ENCODE assay signal across 8 cellular contexts in genomic region chr14:100238419-100239199, GRCh38. TPM values are rescaled to one million over a fixed set of nuclear protein-coding genes. Genes with fewer than 3 reads are reported as not detected.
DNase-seq lines count a peak whose midpoint lies in the region; ATAC-seq and TF ChIP-seq lines count a peak whose summit lies in the region.

Gene YY1 (plus strand): TSS chr14:100239144. CDS start chr14:100239245, 101 bp downstream.

- H3K27ac ChIP-seq in GM23338 (ENCODE audit: low read depth) (peak within 1 kb of the TSS; percentile 97), esophagus squamous epithelium (peak within 1 kb of the TSS; percentile 96 to 100 (median 100))

- H2AFZ ChIP-seq in GM23338: no peak within 1 kb of the TSS

- TF ChIP-seq POLR2A in esophagus squamous epithelium (IDR thresholded peaks at IDR 0.05): peak in 3 of 4 donors; percentile 20 to 82 (median 67)

- no peak for TF ChIP-seq CTCF in GM23338 (conservative IDR thresholded peaks at IDR 0.05; ENCODE audit: low read depth in 2 of 2)
- peak in 1 of 6 experiments; percentile 1 for TF ChIP-seq CTCF in esophagus squamous epithelium (IDR thresholded peaks at IDR 0.05)

- H3K4me2 ChIP-seq in GM23338: peak within 1 kb of the TSS; percentile 86

- H3K27me3 Mint-ChIP-seq in GM23338 (ENCODE audit: insufficient read depth, low read depth, poor library complexity): peaks cover 8% of the 10 kb centered on the region
- H3K27me3 Mint-ChIP-seq in naive B cell: no peaks in the 10 kb centered on the region

- H3F3A ChIP-seq in GM23338 (replicated peaks; ENCODE audit: low read depth): peaks cover 16% of the 10 kb centered on the region; the same call in 1 of the 2 replicates

- H3K4me1 ChIP-seq in GM23338 (ENCODE audit: insufficient read depth) (peaks cover 34% of the 10 kb centered on the region), esophagus squamous epithelium (peaks cover 25 to 70% (median 43%) of the 10 kb centered on the region in 3 donors)

- DNase-seq in Daoy (ENCODE audit: low read depth) (peak; percentile 100), GM23338 (ENCODE audit: low spot score) (peak; percentile 99), Kasumi-1 (lab: John Stamatoyannopoulos, UW) (peak; percentile 97), RKO (ENCODE audit: low spot score) (peak; percentile 97), activated T-helper 1 cell treated with Interleukin-2 at 50 U/mL for 16 hours (ENCODE audit: low read depth) (peak; percentile 100), esophagus squamous epithelium (lab: John Stamatoyannopoulos, UW) (peak; percentile 94), naive B cell (peak; percentile 99)
- DNase-seq in stimulated activated effector memory CD8-positive, alpha-beta T cell treated with anti-CD3 and anti-CD28 coated beads, Interleukin-12 subunit alpha, Interleukin-12 subunit beta, amount 100 ng/mL, for 72 hours (ENCODE audit: low spot score in 2 of 2): peak; percentile 99

- H4K20me1 ChIP-seq in GM23338 (replicated peaks; ENCODE audit: insufficient read depth): peaks cover 64% of the 10 kb centered on the region

- peaks cover 3% of the 10 kb centered on the region; the same call in 2 of the 3 replicates for H3K9me3 Mint-ChIP-seq in GM23338
- no peaks in the 10 kb centered on the region for H3K9me3 Mint-ChIP-seq in naive B cell
- no peaks in the 10 kb centered on the region for H3K9me3 Mint-ChIP-seq in stimulated activated effector memory CD8-positive, alpha-beta T cell treated with anti-CD3 and anti-CD28 coated beads, Interleukin-12 subunit alpha, Interleukin-12 subunit beta, amount 100 ng/mL, for 72 hours

- WGBS in esophagus squamous epithelium, 2 donors: 0 to 3% methylated on average over 6 to 8 of the region's 123 CpGs

- ATAC-seq in GM23338 (peak; percentile 89), naive B cell (ENCODE audit: low read depth in 2 of 2) (peak; percentile 78 to 82)
- peak; percentile 90 for ATAC-seq in stimulated activated effector memory CD8-positive, alpha-beta T cell treated with anti-CD3 and anti-CD28 coated beads, Interleukin-12 subunit alpha, Interleukin-12 subunit beta, amount 100 ng/mL, for 72 hours

- H3K79me2 ChIP-seq in GM23338 (replicated peaks; ENCODE audit: insufficient read depth): peaks cover 82% of the 10 kb centered on the region

- H3K36me3 Mint-ChIP-seq in GM23338 (ENCODE audit: low read depth): peaks cover 37% of the 10 kb centered on the region
- H3K36me3 Mint-ChIP-seq in naive B cell: peaks cover 0 to 8% of the 10 kb centered on the region in 2 donors
- H3K36me3 Mint-ChIP-seq in stimulated activated effector memory CD8-positive, alpha-beta T cell treated with anti-CD3 and anti-CD28 coated beads, Interleukin-12 subunit alpha, Interleukin-12 subunit beta, amount 100 ng/mL, for 72 hours: peaks cover 78% of the 10 kb centered on the region

- no peaks in the 10 kb centered on the region for H3K9me2 ChIP-seq in GM23338 (ENCODE audit: insufficient read depth)

- no peaks in the 10 kb centered on the region for H3K27me3 ChIP-seq in GM23338 (ENCODE audit: insufficient read depth)
- no peaks in the 10 kb centered on the region for H3K27me3 ChIP-seq in esophagus squamous epithelium

- H3K27ac Mint-ChIP-seq in GM23338: peak within 1 kb of the TSS; percentile 98
- H3K27ac Mint-ChIP-seq in naive B cell: peak within 1 kb of the TSS; percentile 98 to 99 (median 98)
- peak within 1 kb of the TSS; percentile 97 for H3K27ac Mint-ChIP-seq in stimulated activated effector memory CD8-positive, alpha-beta T cell treated with anti-CD3 and anti-CD28 coated beads, Interleukin-12 subunit alpha, Interleukin-12 subunit beta, amount 100 ng/mL, for 72 hours

- H3K4me1 Mint-ChIP-seq in GM23338 (peaks cover 47% of the 10 kb centered on the region), naive B cell (peaks cover 44 to 67% (median 59%) of the 10 kb centered on the region in 3 donors)
- H3K4me1 Mint-ChIP-seq in stimulated activated effector memory CD8-positive, alpha-beta T cell treated with anti-CD3 and anti-CD28 coated beads, Interleukin-12 subunit alpha, Interleukin-12 subunit beta, amount 100 ng/mL, for 72 hours: peaks cover 62% of the 10 kb centered on the region

- H3K9me3 ChIP-seq in esophagus squamous epithelium: no peaks in the 10 kb centered on the region

- H3K4me3 Mint-ChIP-seq in GM23338 (peak within 1 kb of the TSS; percentile 93), naive B cell (peak within 1 kb of the TSS; percentile 93 to 100 (median 98))
- peak within 1 kb of the TSS; percentile 83 for H3K4me3 Mint-ChIP-seq in stimulated activated effector memory CD8-positive, alpha-beta T cell treated with anti-CD3 and anti-CD28 coated beads, Interleukin-12 subunit alpha, Interleukin-12 subunit beta, amount 100 ng/mL, for 72 hours

- H3K36me3 ChIP-seq in GM23338 (ENCODE audit: insufficient read depth) (0 out of 2 replicates have a peak, but pooled peaks cover 5% of the 10 kb centered on the region), esophagus squamous epithelium (no peaks in the 10 kb centered on the region)

- intact Hi-C loops in esophagus squamous epithelium (cut with DNase I): no loop called here

- H3K4me3 ChIP-seq in GM23338 (peak within 1 kb of the TSS; percentile 95), esophagus squamous epithelium (peak within 1 kb of the TSS; percentile 96 to 100 (median 100))

TF ChIP-seq in GM23338, 12 proteins besides CTCF, POLR2A, EP300 and RAD21:
- TF ChIP-seq NANOG (IDR thresholded peaks at IDR 0.05; ENCODE audit: borderline replicate concordance): no peak
- no peak for TF ChIP-seq REST (IDR thresholded peaks at IDR 0.05; ENCODE audit: unreplicated experiment)
- TF ChIP-seq CREB1 (CRISPR knock-in tag; IDR thresholded peaks at IDR 0.05; ENCODE audit: low read depth): peak; percentile 79
- peak; percentile 84 for TF ChIP-seq POLR2AphosphoS5 (IDR thresholded peaks at IDR 0.05; ENCODE audit: low read depth)

RNA-seq across cellular contexts. Expression of gene YY1, which starts in this region (rescaled TPM):
- 44.1 and 47.3 TPM in 2 replicates for total RNA-seq in Daoy (2014; rRNA removed; shearing (Covaris generic))
- 79.5 and 88.2 TPM in 2 replicates for total RNA-seq in GM23338 (2014; rRNA removed; shearing (Covaris generic))
- polyA plus RNA-seq in GM23338 (2016; fragmentation: Nextera tagmentation; extraction: Ambion mirVana): 126 and 128 TPM in 2 replicates
- 10 to 100 TPM; 30.6 to 46.5 (median 33.5) TPM for total RNA-seq in esophagus squamous epithelium
- polyA plus RNA-seq in naive B cell (ENCODE audit: low read depth in 6 of 6): 10 to 100 TPM; 12.7 to 25.0 (median 18.7) TPM

Comparison
In these comparisons a context has a peak if more than half of its experiments do, and no peak if none do; other contexts are left out.
1. Peak in every context shown above with its lines: DNase-seq, ATAC-seq, H3K4me3 ChIP-seq and H3K27ac ChIP-seq.